In the genomic region with DNA sequence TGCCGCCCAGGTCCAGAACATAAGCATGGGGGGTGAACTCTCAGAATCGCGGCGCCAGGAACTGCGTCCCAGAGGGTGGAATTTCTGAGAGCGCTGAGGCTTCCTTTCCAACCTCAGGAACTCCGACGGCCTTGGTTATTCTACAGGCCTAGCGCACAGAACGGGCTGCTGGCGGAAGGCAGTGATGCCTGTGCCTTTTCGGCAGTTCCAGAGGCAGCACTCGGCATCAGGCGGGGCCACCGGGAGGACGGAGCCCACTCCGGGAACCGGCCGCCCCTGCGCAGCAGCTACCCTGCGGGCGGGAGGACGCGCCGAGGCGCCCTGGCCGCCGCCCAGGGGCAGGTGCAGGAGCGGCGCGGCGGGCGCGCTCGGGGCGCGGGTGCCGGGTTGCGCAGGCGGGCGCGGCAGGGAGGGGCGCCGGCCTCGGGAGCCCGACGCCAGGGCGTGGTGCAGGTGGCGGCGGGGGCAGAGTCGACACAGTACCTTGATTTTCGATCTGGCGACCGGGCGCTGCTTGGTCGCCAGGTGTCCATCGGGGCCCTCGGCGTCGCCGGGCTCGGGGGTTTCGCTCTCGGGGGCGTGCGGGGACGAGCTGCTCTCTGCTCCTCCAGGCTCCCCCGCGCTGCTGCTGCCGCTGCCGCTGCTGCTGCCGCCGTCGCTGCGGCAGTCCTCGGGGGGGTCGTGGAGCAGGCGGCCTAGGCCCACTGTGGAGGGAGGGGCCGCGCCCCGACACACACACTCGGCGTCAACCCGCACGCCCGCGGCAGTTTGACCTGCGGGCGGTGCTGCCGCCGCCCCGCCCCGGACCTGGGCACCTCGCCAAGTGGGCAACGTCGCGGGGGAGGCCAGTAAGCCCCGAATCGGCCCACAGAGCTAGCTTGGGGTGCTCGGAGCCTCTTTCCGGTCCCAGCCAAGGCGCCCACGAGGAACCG, we compare ENCODE assay signal across 8 cellular contexts. TPM values are rescaled to one million over a fixed set of nuclear protein-coding genes. Genes with fewer than 3 reads are reported as not detected.
DNase-seq lines count a peak whose midpoint lies in the region; ATAC-seq and TF ChIP-seq lines count a peak whose summit lies in the region.

No MANE protein-coding gene starts in this region.

- H3K36me3 ChIP-seq in ascending aorta (no peaks in the 10 kb centered on the region), tibial nerve (no peaks in the 10 kb centered on the region)

- intact Hi-C loops in ascending aorta (cut with DNase I): no loop called here

- ATAC-seq in GM19452 (IDR thresholded peaks at IDR 0.05; ENCODE audit: unreplicated experiment): no peak

- 5 to 9% methylated on average over 9 to 14 of the region's 104 CpGs for WGBS in tibial nerve, 2 donors

- H3K27me3 ChIP-seq in ascending aorta: peaks cover 25% of the 10 kb centered on the region
- H3K27me3 ChIP-seq in tibial nerve: peaks cover 0 to 81% of the 10 kb centered on the region in 2 donors

- H3K4me1 ChIP-seq in ascending aorta (peaks cover 4 to 5% of the 10 kb centered on the region in 2 donors), tibial nerve (peaks cover 0 to 33% (median 14%) of the 10 kb centered on the region in 4 donors)

- H3K4me3 ChIP-seq in ascending aorta (peak overlapping the region; percentile 51 to 64), tibial nerve (peak overlapping the region; percentile 22 to 50 (median 34))

- no peak for TF ChIP-seq CTCF in ascending aorta (IDR thresholded peaks at IDR 0.05)
- TF ChIP-seq CTCF in tibial nerve (IDR thresholded peaks at IDR 0.05): no peak

- DNase-seq in DMS153 treated with DMSO at 0.1 percent for 48 hours (lab: John Stamatoyannopoulos, UW; ENCODE audit: unreplicated experiment) (peak; percentile 38), NCI-H1092 (lab: John Stamatoyannopoulos, UW) (peak; percentile 20), ascending aorta (ENCODE audit: low spot score in 2 of 2) (peak in 1 of 2 donors; percentile 52), left kidney (ENCODE audit: low read depth, low spot score) (peak; percentile 57), tibial nerve (ENCODE audit: low spot score in 2 of 2) (no peak), AG08395 (ENCODE audit: low spot score) (no peak)
- no peak for DNase-seq in activated CD4-positive, CD25-positive, alpha-beta regulatory T cell (lab: John Stamatoyannopoulos, UW)

- no peaks in the 10 kb centered on the region for H3K9me3 ChIP-seq in ascending aorta
- no peaks in the 10 kb centered on the region for H3K9me3 ChIP-seq in tibial nerve

- no peak for TF ChIP-seq EP300 in tibial nerve (IDR thresholded peaks at IDR 0.05)

- TF ChIP-seq POLR2A in tibial nerve (IDR thresholded peaks at IDR 0.05): no peak

- H3K27ac ChIP-seq in ascending aorta (no peak overlapping the region), tibial nerve (peak overlapping the region in 1 of 4 donors; percentile 77)

RNA-seq across cellular contexts. Expression of a gene that starts 1.3 kb away (rescaled TPM):
- total RNA-seq in ascending aorta (not detected), tibial nerve (not detected)

Comparison
In these comparisons a context has a peak if more than half of its experiments do, and no peak if none do; other contexts are left out.
1. DNase-seq: peak in DMS153 treated with DMSO at 0.1 percent for 48 hours (single experiment), NCI-H1092 (single experiment) and left kidney (single experiment); none in tibial nerve (0 of 2), AG08395 (single experiment) and activated CD4-positive, CD25-positive, alpha-beta regulatory T cell (0 of 4).